ENCODE assay signal across 8 cellular contexts in genomic region chr6:28349892-28350737, GRCh38. TPM values are rescaled to one million over a fixed set of nuclear protein-coding genes. Genes with fewer than 3 reads are reported as not detected.
DNase-seq lines count a peak whose midpoint lies in the region; ATAC-seq and TF ChIP-seq lines count a peak whose summit lies in the region.

Gene ZKSCAN3, plus strand, starts transcription at chr6:28349947. Its CDS starts 9,640 bp downstream, at chr6:28359587.

- H3K36me3 Mint-ChIP-seq in nephron progenitor cell (ENCODE audit: low read depth), result peaks cover 30% of the 10 kb centered on the region

- peak; percentile 91 for DNase-seq in Daoy (ENCODE audit: low read depth)
- DNase-seq in KBM-7, result peak; percentile 90
- peak; percentile 77 for DNase-seq in RWPE2 (ENCODE audit: low spot score)
- DNase-seq in activated T-helper 9 cell treated with anti-CD3 and anti-CD28 coated beads, Interleukin-2, amount 50 U/mL, for 16 hours (ENCODE audit: low read depth), result peak; percentile 75
- DNase-seq in fibroblast of the conjunctiva (ENCODE audit: low read depth), result peak; percentile 43
- DNase-seq in nephron progenitor cell, result peak; percentile 79
- DNase-seq in stimulated activated naive CD8-positive, alpha-beta T cell treated with anti-CD3 and anti-CD28 coated beads, Interleukin-15, amount 100 ng/mL, for 72 hours, result peak; percentile 70 to 87

- peaks cover 22% of the 10 kb centered on the region for H3K4me1 ChIP-seq in RWPE2 (ENCODE audit: insufficient read depth, poor library complexity, severe bottlenecking)

- peaks cover 2% of the 10 kb centered on the region for H3K9me3 ChIP-seq in RWPE2 (ENCODE audit: severe bottlenecking)

- no peaks in the 10 kb centered on the region for H3K27me3 ChIP-seq in RWPE2 (ENCODE audit: insufficient read depth, poor library complexity, severe bottlenecking)

- peaks cover 24% of the 10 kb centered on the region for H3K9me3 Mint-ChIP-seq in nephron progenitor cell
- no peaks in the 10 kb centered on the region for H3K9me3 Mint-ChIP-seq in stimulated activated naive CD8-positive, alpha-beta T cell treated with anti-CD3 and anti-CD28 coated beads, Interleukin-15, amount 100 ng/mL, for 72 hours

- H3K27me3 Mint-ChIP-seq in nephron progenitor cell (ENCODE audit: low read depth, poor library complexity), result peaks cover 35% of the 10 kb centered on the region
- H3K27me3 Mint-ChIP-seq in stimulated activated naive CD8-positive, alpha-beta T cell treated with anti-CD3 and anti-CD28 coated beads, Interleukin-15, amount 100 ng/mL, for 72 hours, result peaks cover 15% of the 10 kb centered on the region

- H3K4me1 Mint-ChIP-seq in nephron progenitor cell, result peaks cover 32% of the 10 kb centered on the region
- H3K4me1 Mint-ChIP-seq in stimulated activated naive CD8-positive, alpha-beta T cell treated with anti-CD3 and anti-CD28 coated beads, Interleukin-15, amount 100 ng/mL, for 72 hours, result peaks cover 31% of the 10 kb centered on the region

- H3K4me3 Mint-ChIP-seq in nephron progenitor cell, result peak within 1 kb of the TSS; percentile 97
- peak within 1 kb of the TSS; percentile 96 to 100 for H3K4me3 Mint-ChIP-seq in stimulated activated naive CD8-positive, alpha-beta T cell treated with anti-CD3 and anti-CD28 coated beads, Interleukin-15, amount 100 ng/mL, for 72 hours

- H3K36me3 ChIP-seq in RWPE2 (ENCODE audit: low read depth), result no peaks in the 10 kb centered on the region

- H3K4me3 ChIP-seq in RWPE2 (ENCODE audit: severe bottlenecking), result peak within 1 kb of the TSS; percentile 53

- in situ Hi-C loops in KBM-7 (cut with MboI; ENCODE audit: low pct_unique_long_range_greater_than_20kb, low sequenced_read_pairs), result loop anchor here (25.0 kb wide), 2 partner anchors 213 to 438 kb away; partner anchors contain the start of genes OR2B2 and ZKSCAN8

- H3K27ac ChIP-seq in RWPE2 (ENCODE audit: poor library complexity, severe bottlenecking), result peak within 1 kb of the TSS; percentile 53

- ATAC-seq in GM21717 (IDR thresholded peaks at IDR 0.05; ENCODE audit: unreplicated experiment) (peak; percentile 97), RWPE2 (ENCODE audit: low read depth) (peak; percentile 95)
- peak; percentile 100 for ATAC-seq in stimulated activated naive CD8-positive, alpha-beta T cell treated with anti-CD3 and anti-CD28 coated beads, Interleukin-15, amount 100 ng/mL, for 72 hours

- peak within 1 kb of the TSS; percentile 91 for H3K27ac Mint-ChIP-seq in nephron progenitor cell
- peak within 1 kb of the TSS; percentile 75 to 99 for H3K27ac Mint-ChIP-seq in stimulated activated naive CD8-positive, alpha-beta T cell treated with anti-CD3 and anti-CD28 coated beads, Interleukin-15, amount 100 ng/mL, for 72 hours

- TF ChIP-seq CTCF in RWPE2 (IDR thresholded peaks at IDR 0.05; ENCODE audit: poor library complexity, severe bottlenecking), result no peak
- TF ChIP-seq CTCF in nephron progenitor cell (IDR thresholded peaks at IDR 0.05), result no peak

RNA-seq across cellular contexts. Expression of gene ZKSCAN3, which starts in this region (rescaled TPM):
- total RNA-seq in Daoy (2014; rRNA removed; shearing (Covaris generic)), result 2.5 and 5.3 TPM in 2 replicates

Comparison
In these comparisons a context has a peak if more than half of its experiments do, and no peak if none do; other contexts are left out.
1. Peak in every context shown above with its lines: DNase-seq, ATAC-seq, H3K4me3 ChIP-seq and H3K27ac ChIP-seq.